In genomic region chr6:52596371-52597028, GRCh38 we compare ENCODE assay signal across 10 cellular contexts. TPM values are rescaled to one million over a fixed set of nuclear protein-coding genes. Genes with fewer than 3 reads are reported as not detected.
DNase-seq lines count a peak whose midpoint lies in the region; ATAC-seq and TF ChIP-seq lines count a peak whose summit lies in the region.
"Had no signal": no experiment of that assay in that cellular context is flagged by ENCODE, and none has a peak within 500 bp of the region (broad histone marks: within the 10 kb centered on the region; RNA-seq: fewer than 3 reads in every experiment).

No MANE protein-coding gene starts in this region.

- no peak for TF ChIP-seq CTCF in RWPE1 (conservative IDR thresholded peaks at IDR 0.05; ENCODE audit: low read depth)

- H3K36me3 ChIP-seq in Karpas-422 (ENCODE audit: insufficient read depth, low read length) (no peaks in the 10 kb centered on the region), SJSA1 (no peaks in the 10 kb centered on the region)

- H3K27me3 ChIP-seq in Karpas-422 (ENCODE audit: low read length) (no peaks in the 10 kb centered on the region), SJSA1 (replicated peaks) (no peaks in the 10 kb centered on the region)

- peak overlapping the region; percentile 33; the same call in 1 of the 2 replicates for H3K27ac ChIP-seq in Karpas-422 (ENCODE audit: low read length)
- peak overlapping the region; percentile 41; the same call in 1 of the 2 replicates for H3K27ac ChIP-seq in SJSA1
- no peak overlapping the region for H3K27ac ChIP-seq in RWPE1

- peak overlapping the region; percentile 44 for H3K4me2 ChIP-seq in Karpas-422 (ENCODE audit: low read depth, low read length, poor library complexity, severe bottlenecking)

- H4K20me1 ChIP-seq in Karpas-422 (ENCODE audit: insufficient read depth, low read depth, low read length) = no peaks in the 10 kb centered on the region

- DNase-seq in Karpas-422 = no peak
- DNase-seq in SJSA1 (ENCODE audit: low read depth in 1 of 2, low spot score in 2 of 2) = no peak
- peak; percentile 58 for DNase-seq in globus pallidus (ENCODE audit: low spot score)
- peak; percentile 86 for DNase-seq in stromal cell of bone marrow (ENCODE audit: low read depth)
- DNase-seq in RWPE1 (ENCODE audit: low spot score) = no peak
- DNase-seq in HuH-7.5 (ENCODE audit: low spot score) = no peak
- DNase-seq: activated CD4-positive, alpha-beta T cell treated with anti-CD3 and anti-CD28 coated beads for 1 hour; naive B cell; NK-92 treated with Interleukin-12 subunit alpha and Interleukin-12 subunit beta, amount 100 ng/mL, for 24 hours had no signal

- H3K4me1 ChIP-seq in Karpas-422 (ENCODE audit: low read length) (peaks cover 38% of the 10 kb centered on the region), SJSA1 (replicated peaks) (peaks cover 44% of the 10 kb centered on the region)

- POLR2A ChIA-PET in RWPE1 (lab: Yijun Ruan, JAX; ENCODE audit: low non-redundant PET) = no interaction called here

- H3K79me2 ChIP-seq in Karpas-422 (ENCODE audit: low read length) = no peaks in the 10 kb centered on the region

- no peaks in the 10 kb centered on the region for H3K9me2 ChIP-seq in Karpas-422 (replicated peaks; ENCODE audit: insufficient read depth, low read length)

- no peak for ATAC-seq in HG02798 (IDR thresholded peaks at IDR 0.05; ENCODE audit: poor library complexity, unreplicated experiment)

- 0 out of 2 replicates have a peak overlapping the region, but pooled peaks have one; percentile 32 for H2AFZ ChIP-seq in Karpas-422 (ENCODE audit: low read length)

- CTCF ChIA-PET in RWPE1 (lab: Yijun Ruan, JAX) = no interaction called here

- no peaks in the 10 kb centered on the region for H3K9me3 ChIP-seq in Karpas-422 (ENCODE audit: low read length)
- no peaks in the 10 kb centered on the region for H3K9me3 ChIP-seq in SJSA1 (replicated peaks)

- H3K9ac ChIP-seq in Karpas-422 (ENCODE audit: low read length) = peak overlapping the region; percentile 27; the same call in 1 of the 2 replicates

- H3K4me3 ChIP-seq in Karpas-422 (ENCODE audit: low read length) (peak overlapping the region; percentile 9; the same call in 1 of the 2 replicates), SJSA1 (no peak overlapping the region)

RNA-seq across cellular contexts. Expression of gene TRAM2, which starts 19.6 kb away (rescaled TPM):
- 19.3 and 24.1 TPM in 2 replicates for total RNA-seq in Karpas-422 (2014; rRNA removed; shearing (Covaris generic); ENCODE audit: low replicate concordance)
- 59.7 and 98.1 TPM in 2 replicates for total RNA-seq in SJSA1 (2014; rRNA removed; shearing (Covaris generic))

Comparison
In these comparisons a context has a peak if more than half of its experiments do, and no peak if none do; other contexts are left out.
1. DNase-seq: peak in globus pallidus (single experiment) and stromal cell of bone marrow (single experiment); none in Karpas-422 (single experiment), SJSA1 (0 of 2), RWPE1 (single experiment) and HuH-7.5 (single experiment).